In genomic region chr16:58533751-58534470, GRCh38 we compare ENCODE assay signal across 15 cellular contexts.
"Had no signal": no experiment of that assay in that cellular context is flagged by ENCODE, and none has a peak within 500 bp of the region (broad histone marks: within the 10 kb centered on the region; RNA-seq: fewer than 3 reads in every experiment).

No MANE protein-coding gene starts in this region.

- H3K9me3 Mint-ChIP-seq: activated naive CD8-positive, alpha-beta T cell treated with anti-CD3 and anti-CD28 coated beads, Interleukin-2, amount 50 U/mL, for 24 hours; central memory CD8-positive, alpha-beta T cell; dendritic cell treated with granulocyte-macrophage colony-stimulating factor and Interleukin-4, amounts not matched to agents 40 ng/mL and 50 ng/mL, for 4 days; natural killer cell treated with Interleukin-12 subunit alpha and Interleukin-12 subunit beta and Interleukin-15 and Interleukin-18, amount 100 ng/mL, for 72 hours; stimulated activated naive CD8-positive, alpha-beta T cell treated with anti-CD3 and anti-CD28 coated beads, Interleukin-15, amount 100 ng/mL, for 72 hours; type B pancreatic cell had no signal

- H3K27ac Mint-ChIP-seq: activated naive CD8-positive, alpha-beta T cell treated with anti-CD3 and anti-CD28 coated beads, Interleukin-2, amount 50 U/mL, for 24 hours; dendritic cell treated with granulocyte-macrophage colony-stimulating factor and Interleukin-4, amounts not matched to agents 40 ng/mL and 50 ng/mL, for 4 days; natural killer cell treated with Interleukin-12 subunit alpha and Interleukin-12 subunit beta and Interleukin-15 and Interleukin-18, amount 100 ng/mL, for 72 hours; type B pancreatic cell had no signal

- H3K27me3 Mint-ChIP-seq: activated naive CD8-positive, alpha-beta T cell treated with anti-CD3 and anti-CD28 coated beads, Interleukin-2, amount 50 U/mL, for 24 hours; central memory CD8-positive, alpha-beta T cell; dendritic cell treated with granulocyte-macrophage colony-stimulating factor and Interleukin-4, amounts not matched to agents 40 ng/mL and 50 ng/mL, for 4 days; natural killer cell treated with Interleukin-12 subunit alpha and Interleukin-12 subunit beta and Interleukin-15 and Interleukin-18, amount 100 ng/mL, for 72 hours; stimulated activated naive CD8-positive, alpha-beta T cell treated with anti-CD3 and anti-CD28 coated beads, Interleukin-15, amount 100 ng/mL, for 72 hours; type B pancreatic cell had no signal

- FAIRE-seq: keratinocyte had no signal

- DNase-seq: activated CD4-positive, alpha-beta T cell treated with anti-CD3 and anti-CD28 coated beads, Interleukin-2, amount 50 U/mL, for 1 hour; activated CD8-positive, alpha-beta memory T cell treated with anti-CD3 and anti-CD28 coated beads for 24 hours; activated naive CD4-positive, alpha-beta T cell treated with Interleukin-2 at 50 U/mL for 16 hours; activated naive CD8-positive, alpha-beta T cell treated with anti-CD3 and anti-CD28 coated beads, Interleukin-2, amount 50 U/mL, for 24 hours; effector memory CD4-positive, alpha-beta T cell; mesendoderm; occipital lobe; stimulated activated naive CD8-positive, alpha-beta T cell treated with anti-CD3 and anti-CD28 coated beads, Interleukin-15, amount 100 ng/mL, for 72 hours had no signal

- H3K4me3 ChIP-seq: SK-N-MC had no signal

- ATAC-seq: activated naive CD8-positive, alpha-beta T cell treated with anti-CD3 and anti-CD28 coated beads, Interleukin-2, amount 50 U/mL, for 24 hours; natural killer cell treated with Interleukin-12 subunit alpha and Interleukin-12 subunit beta and Interleukin-15 and Interleukin-18, amount 100 ng/mL, for 72 hours; sciatic nerve; stimulated activated naive CD8-positive, alpha-beta T cell treated with anti-CD3 and anti-CD28 coated beads, Interleukin-15, amount 100 ng/mL, for 72 hours had no signal

- H3K27ac ChIP-seq: SK-N-MC had no signal

- H3K4me1 Mint-ChIP-seq: activated naive CD8-positive, alpha-beta T cell treated with anti-CD3 and anti-CD28 coated beads, Interleukin-2, amount 50 U/mL, for 24 hours had no signal

- H3K4me3 Mint-ChIP-seq: activated naive CD8-positive, alpha-beta T cell treated with anti-CD3 and anti-CD28 coated beads, Interleukin-2, amount 50 U/mL, for 24 hours; central memory CD8-positive, alpha-beta T cell; dendritic cell treated with granulocyte-macrophage colony-stimulating factor and Interleukin-4, amounts not matched to agents 40 ng/mL and 50 ng/mL, for 4 days; natural killer cell treated with Interleukin-12 subunit alpha and Interleukin-12 subunit beta and Interleukin-15 and Interleukin-18, amount 100 ng/mL, for 72 hours; stimulated activated naive CD8-positive, alpha-beta T cell treated with anti-CD3 and anti-CD28 coated beads, Interleukin-15, amount 100 ng/mL, for 72 hours; type B pancreatic cell had no signal
